In genomic region chr3:111864821-111865656, GRCh38 we compare ENCODE assay signal across 1 cellular context.
TF ChIP-seq lines count a peak whose summit lies in the region.

No MANE protein-coding gene starts in this region.

TF ChIP-seq in HEK293, 187 proteins besides CTCF, POLR2A, EP300 and RAD21 (continued from another document):
- TF ChIP-seq ZNF639 (tag by site-specific recombination; IDR thresholded peaks at IDR 0.05) = peak; percentile 15; the same call in 1 of the 2 replicates
- 0 out of 2 replicates have a peak, but pooled peaks have one; percentile 32 for TF ChIP-seq ZNF24 (tag by site-specific recombination; IDR thresholded peaks at IDR 0.05)
- TF ChIP-seq, protein P1, sequence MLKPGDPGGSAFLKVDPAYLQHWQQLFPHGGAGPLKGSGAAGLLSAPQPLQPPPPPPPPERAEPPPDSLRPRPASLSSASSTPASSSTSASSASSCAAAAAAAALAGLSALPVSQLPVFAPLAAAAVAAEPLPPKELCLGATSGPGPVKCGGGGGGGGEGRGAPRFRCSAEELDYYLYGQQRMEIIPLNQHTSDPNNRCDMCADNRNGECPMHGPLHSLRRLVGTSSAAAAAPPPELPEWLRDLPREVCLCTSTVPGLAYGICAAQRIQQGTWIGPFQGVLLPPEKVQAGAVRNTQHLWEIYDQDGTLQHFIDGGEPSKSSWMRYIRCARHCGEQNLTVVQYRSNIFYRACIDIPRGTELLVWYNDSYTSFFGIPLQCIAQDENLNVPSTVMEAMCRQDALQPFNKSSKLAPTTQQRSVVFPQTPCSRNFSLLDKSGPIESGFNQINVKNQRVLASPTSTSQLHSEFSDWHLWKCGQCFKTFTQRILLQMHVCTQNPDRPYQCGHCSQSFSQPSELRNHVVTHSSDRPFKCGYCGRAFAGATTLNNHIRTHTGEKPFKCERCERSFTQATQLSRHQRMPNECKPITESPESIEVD (tag by site-specific recombination; IDR thresholded peaks at IDR 0.05) = peak; percentile 69
- TF ChIP-seq, protein P2, sequence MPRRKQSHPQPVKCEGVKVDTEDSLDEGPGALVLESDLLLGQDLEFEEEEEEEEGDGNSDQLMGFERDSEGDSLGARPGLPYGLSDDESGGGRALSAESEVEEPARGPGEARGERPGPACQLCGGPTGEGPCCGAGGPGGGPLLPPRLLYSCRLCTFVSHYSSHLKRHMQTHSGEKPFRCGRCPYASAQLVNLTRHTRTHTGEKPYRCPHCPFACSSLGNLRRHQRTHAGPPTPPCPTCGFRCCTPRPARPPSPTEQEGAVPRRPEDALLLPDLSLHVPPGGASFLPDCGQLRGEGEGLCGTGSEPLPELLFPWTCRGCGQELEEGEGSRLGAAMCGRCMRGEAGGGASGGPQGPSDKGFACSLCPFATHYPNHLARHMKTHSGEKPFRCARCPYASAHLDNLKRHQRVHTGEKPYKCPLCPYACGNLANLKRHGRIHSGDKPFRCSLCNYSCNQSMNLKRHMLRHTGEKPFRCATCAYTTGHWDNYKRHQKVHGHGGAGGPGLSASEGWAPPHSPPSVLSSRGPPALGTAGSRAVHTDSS (tag by site-specific recombination; IDR thresholded peaks at IDR 0.05) = no peak
- TF ChIP-seq, protein P3, sequence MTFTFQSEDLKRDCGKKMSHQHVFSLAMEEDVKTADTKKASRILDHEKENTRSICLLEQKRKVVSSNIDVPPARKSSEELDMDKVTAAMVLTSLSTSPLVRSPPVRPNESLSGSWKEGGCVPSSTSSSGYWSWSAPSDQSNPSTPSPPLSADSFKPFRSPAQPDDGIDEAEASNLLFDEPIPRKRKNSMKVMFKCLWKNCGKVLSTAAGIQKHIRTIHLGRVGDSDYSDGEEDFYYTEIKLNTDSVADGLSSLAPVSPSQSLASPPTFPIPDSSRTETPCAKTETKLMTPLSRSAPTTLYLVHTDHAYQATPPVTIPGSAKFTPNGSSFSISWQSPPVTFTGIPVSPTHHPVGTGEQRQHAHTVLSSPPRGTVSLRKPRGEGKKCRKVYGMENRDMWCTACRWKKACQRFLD (tag by site-specific recombination; IDR thresholded peaks at IDR 0.05) = no peak
- TF ChIP-seq SP3 (tag by site-specific recombination; IDR thresholded peaks at IDR 0.05) = peak; percentile 35; the same call in 1 of the 2 replicates
- peak; percentile 39; the same call in 1 of the 2 replicates for TF ChIP-seq ZNF600 (tag by site-specific recombination; IDR thresholded peaks at IDR 0.05)
- no peak for TF ChIP-seq ZNF146 (tag by site-specific recombination; IDR thresholded peaks at IDR 0.05)
- no peak for TF ChIP-seq ZNF660 (tag by site-specific recombination; IDR thresholded peaks at IDR 0.05)
- TF ChIP-seq ZNF621 (tag by site-specific recombination; IDR thresholded peaks at IDR 0.05) = no peak
- TF ChIP-seq BCL11B (tag by site-specific recombination; IDR thresholded peaks at IDR 0.05; ENCODE audit: low read depth) = no peak
- TF ChIP-seq KLF10 (tag by site-specific recombination; IDR thresholded peaks at IDR 0.05) = peak; percentile 71
- TF ChIP-seq HOXC10 (CRISPR knock-in tag; IDR thresholded peaks at IDR 0.05) = no peak
- TF ChIP-seq, protein P4, sequence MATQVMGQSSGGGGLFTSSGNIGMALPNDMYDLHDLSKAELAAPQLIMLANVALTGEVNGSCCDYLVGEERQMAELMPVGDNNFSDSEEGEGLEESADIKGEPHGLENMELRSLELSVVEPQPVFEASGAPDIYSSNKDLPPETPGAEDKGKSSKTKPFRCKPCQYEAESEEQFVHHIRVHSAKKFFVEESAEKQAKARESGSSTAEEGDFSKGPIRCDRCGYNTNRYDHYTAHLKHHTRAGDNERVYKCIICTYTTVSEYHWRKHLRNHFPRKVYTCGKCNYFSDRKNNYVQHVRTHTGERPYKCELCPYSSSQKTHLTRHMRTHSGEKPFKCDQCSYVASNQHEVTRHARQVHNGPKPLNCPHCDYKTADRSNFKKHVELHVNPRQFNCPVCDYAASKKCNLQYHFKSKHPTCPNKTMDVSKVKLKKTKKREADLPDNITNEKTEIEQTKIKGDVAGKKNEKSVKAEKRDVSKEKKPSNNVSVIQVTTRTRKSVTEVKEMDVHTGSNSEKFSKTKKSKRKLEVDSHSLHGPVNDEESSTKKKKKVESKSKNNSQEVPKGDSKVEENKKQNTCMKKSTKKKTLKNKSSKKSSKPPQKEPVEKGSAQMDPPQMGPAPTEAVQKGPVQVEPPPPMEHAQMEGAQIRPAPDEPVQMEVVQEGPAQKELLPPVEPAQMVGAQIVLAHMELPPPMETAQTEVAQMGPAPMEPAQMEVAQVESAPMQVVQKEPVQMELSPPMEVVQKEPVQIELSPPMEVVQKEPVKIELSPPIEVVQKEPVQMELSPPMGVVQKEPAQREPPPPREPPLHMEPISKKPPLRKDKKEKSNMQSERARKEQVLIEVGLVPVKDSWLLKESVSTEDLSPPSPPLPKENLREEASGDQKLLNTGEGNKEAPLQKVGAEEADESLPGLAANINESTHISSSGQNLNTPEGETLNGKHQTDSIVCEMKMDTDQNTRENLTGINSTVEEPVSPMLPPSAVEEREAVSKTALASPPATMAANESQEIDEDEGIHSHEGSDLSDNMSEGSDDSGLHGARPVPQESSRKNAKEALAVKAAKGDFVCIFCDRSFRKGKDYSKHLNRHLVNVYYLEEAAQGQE (tag by site-specific recombination; IDR thresholded peaks at IDR 0.05) = no peak
- TF ChIP-seq GFI1B (tag by site-specific recombination; IDR thresholded peaks at IDR 0.05) = peak; percentile 53; the same call in 1 of the 2 replicates
- TF ChIP-seq ZNF777 (tag by site-specific recombination; IDR thresholded peaks at IDR 0.05; ENCODE audit: borderline replicate concordance) = no peak
- no peak for TF ChIP-seq ZNF48 (tag by site-specific recombination; IDR thresholded peaks at IDR 0.05)
- no peak for TF ChIP-seq ZBTB7A (tag by site-specific recombination; IDR thresholded peaks at IDR 0.05; ENCODE audit: low read depth)
- TF ChIP-seq, protein P5, sequence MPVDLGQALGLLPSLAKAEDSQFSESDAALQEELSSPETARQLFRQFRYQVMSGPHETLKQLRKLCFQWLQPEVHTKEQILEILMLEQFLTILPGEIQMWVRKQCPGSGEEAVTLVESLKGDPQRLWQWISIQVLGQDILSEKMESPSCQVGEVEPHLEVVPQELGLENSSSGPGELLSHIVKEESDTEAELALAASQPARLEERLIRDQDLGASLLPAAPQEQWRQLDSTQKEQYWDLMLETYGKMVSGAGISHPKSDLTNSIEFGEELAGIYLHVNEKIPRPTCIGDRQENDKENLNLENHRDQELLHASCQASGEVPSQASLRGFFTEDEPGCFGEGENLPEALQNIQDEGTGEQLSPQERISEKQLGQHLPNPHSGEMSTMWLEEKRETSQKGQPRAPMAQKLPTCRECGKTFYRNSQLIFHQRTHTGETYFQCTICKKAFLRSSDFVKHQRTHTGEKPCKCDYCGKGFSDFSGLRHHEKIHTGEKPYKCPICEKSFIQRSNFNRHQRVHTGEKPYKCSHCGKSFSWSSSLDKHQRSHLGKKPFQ (tag by site-specific recombination; IDR thresholded peaks at IDR 0.05) = peak; percentile 56; the same call in 1 of the 2 replicates
- TF ChIP-seq IKZF3 (tag by site-specific recombination; IDR thresholded peaks at IDR 0.05) = 0 out of 2 replicates have a peak, but pooled peaks have one; percentile 36
- TF ChIP-seq ZEB2 (tag by site-specific recombination; IDR thresholded peaks at IDR 0.05) = peak; percentile 63; the same call in 1 of the 2 replicates
- no peak for TF ChIP-seq ZBTB20 (tag by site-specific recombination; IDR thresholded peaks at IDR 0.05)
- TF ChIP-seq ZNF629 (tag by site-specific recombination; IDR thresholded peaks at IDR 0.05) = peak; percentile 94
- TF ChIP-seq ZNF792 (tag by site-specific recombination; IDR thresholded peaks at IDR 0.05) = no peak
- TF ChIP-seq, protein P6, sequence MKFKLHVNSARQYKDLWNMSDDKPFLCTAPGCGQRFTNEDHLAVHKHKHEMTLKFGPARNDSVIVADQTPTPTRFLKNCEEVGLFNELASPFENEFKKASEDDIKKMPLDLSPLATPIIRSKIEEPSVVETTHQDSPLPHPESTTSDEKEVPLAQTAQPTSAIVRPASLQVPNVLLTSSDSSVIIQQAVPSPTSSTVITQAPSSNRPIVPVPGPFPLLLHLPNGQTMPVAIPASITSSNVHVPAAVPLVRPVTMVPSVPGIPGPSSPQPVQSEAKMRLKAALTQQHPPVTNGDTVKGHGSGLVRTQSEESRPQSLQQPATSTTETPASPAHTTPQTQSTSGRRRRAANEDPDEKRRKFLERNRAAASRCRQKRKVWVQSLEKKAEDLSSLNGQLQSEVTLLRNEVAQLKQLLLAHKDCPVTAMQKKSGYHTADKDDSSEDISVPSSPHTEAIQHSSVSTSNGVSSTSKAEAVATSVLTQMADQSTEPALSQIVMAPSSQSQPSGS (tag by site-specific recombination; IDR thresholded peaks at IDR 0.05; ENCODE audit: low read depth) = peak; percentile 84
- peak; percentile 75 for TF ChIP-seq ZNF394 (tag by site-specific recombination; IDR thresholded peaks at IDR 0.05; ENCODE audit: borderline replicate concordance)
- 0 out of 2 replicates have a peak, but pooled peaks have one; percentile 41 for TF ChIP-seq ZNF843 (tag by site-specific recombination; IDR thresholded peaks at IDR 0.05)
- TF ChIP-seq ZFP37 (tag by site-specific recombination; IDR thresholded peaks at IDR 0.05) = 0 out of 2 replicates have a peak, but pooled peaks have one; percentile 56
- no peak for TF ChIP-seq SETDB1 (IDR thresholded peaks at IDR 0.05; ENCODE audit: insufficient read length, low read length)
- TF ChIP-seq ZXDB (tag by site-specific recombination; IDR thresholded peaks at IDR 0.05) = peak; percentile 58; the same call in 1 of the 2 replicates
- TF ChIP-seq ZNF354C (tag by site-specific recombination; IDR thresholded peaks at IDR 0.05; ENCODE audit: borderline replicate concordance, low read depth) = no peak
- TF ChIP-seq ZNF335 (tag by site-specific recombination; conservative IDR thresholded peaks at IDR 0.05) = no peak
- TF ChIP-seq SP2 (tag by site-specific recombination; IDR thresholded peaks at IDR 0.05) = no peak
- no peak for TF ChIP-seq SALL2 (tag by site-specific recombination; IDR thresholded peaks at IDR 0.05; ENCODE audit: borderline replicate concordance)
- TF ChIP-seq ZNF112 (tag by site-specific recombination; IDR thresholded peaks at IDR 0.05) = no peak
- TF ChIP-seq OSR2 (tag by site-specific recombination; IDR thresholded peaks at IDR 0.05) = peak; percentile 70; the same call in 1 of the 2 replicates
- TF ChIP-seq ZNF26 (tag by site-specific recombination; IDR thresholded peaks at IDR 0.05) = no peak
- peak; percentile 21; the same call in 1 of the 2 replicates for TF ChIP-seq GLIS1 (tag by site-specific recombination; IDR thresholded peaks at IDR 0.05)
- no peak for TF ChIP-seq ZNF341 (tag by site-specific recombination; IDR thresholded peaks at IDR 0.05; ENCODE audit: low read depth)
